In genomic region chr20:48066851-48067250, GRCh38 we compare ENCODE assay signal across 18 cellular contexts.
DNase-seq lines count a peak whose midpoint lies in the region; TF ChIP-seq lines count a peak whose summit lies in the region.
"Had no signal": no experiment of that assay in that cellular context is flagged by ENCODE, and none has a peak within 500 bp of the region (broad histone marks: within the 10 kb centered on the region; RNA-seq: fewer than 3 reads in every experiment).

No MANE protein-coding gene starts in this region.

- H3K9me2 ChIP-seq in PC-9 (ENCODE audit: insufficient read depth): no peaks in the 10 kb centered on the region

- no peaks in the 10 kb centered on the region for H3K36me3 ChIP-seq in PC-9 (ENCODE audit: low read depth)
- H3K36me3 ChIP-seq in brain microvascular endothelial cell (replicated peaks): no peaks in the 10 kb centered on the region
- no peaks in the 10 kb centered on the region for H3K36me3 ChIP-seq in osteoblast (ENCODE audit: insufficient read depth, low read length)
- H3K36me3 ChIP-seq: MG63, SJSA1 had no signal

- H3K4me3 ChIP-seq in PC-9 (no peak overlapping the region), brain microvascular endothelial cell (ENCODE audit: low read depth, low read length) (no peak overlapping the region), osteoblast (ENCODE audit: insufficient read depth, low read length) (no peak overlapping the region)
- H3K4me3 ChIP-seq: MG63, SJSA1 had no signal

- intact Hi-C loops in PC-9 (cut with micrococcal nuclease; ENCODE audit: unreplicated experiment): loop anchor here (5.0 kb wide), 2 partner anchors 230 to 555 kb away; no protein-coding TSS in a partner anchor

- H3K4me1 ChIP-seq in PC-9 (replicated peaks; ENCODE audit: insufficient read depth) (peaks cover 34% of the 10 kb centered on the region), osteoblast (ENCODE audit: insufficient read depth, low read length) (peaks cover 10% of the 10 kb centered on the region)

- H3K9me3 ChIP-seq in PC-9 (ENCODE audit: insufficient read depth, low read depth) (no peaks in the 10 kb centered on the region; the same call in 1 of the 2 replicates), osteoblast (ENCODE audit: low read depth, low read length) (no peaks in the 10 kb centered on the region)
- H3K9me3 ChIP-seq: SJSA1 had no signal

- H3K27me3 ChIP-seq in PC-9 (ENCODE audit: insufficient read depth, low read depth): no peaks in the 10 kb centered on the region
- no peaks in the 10 kb centered on the region for H3K27me3 ChIP-seq in brain microvascular endothelial cell (replicated peaks)
- no peaks in the 10 kb centered on the region for H3K27me3 ChIP-seq in osteoblast (ENCODE audit: insufficient read depth, low read length)
- H3K27me3 ChIP-seq: SJSA1 had no signal

- no peak for TF ChIP-seq CTCF in PC-9 (conservative IDR thresholded peaks at IDR 0.05)
- no peak for TF ChIP-seq CTCF in brain microvascular endothelial cell (IDR thresholded peaks at IDR 0.05; ENCODE audit: low read depth, low read length, missing control alignments)
- TF ChIP-seq CTCF in osteoblast (IDR thresholded peaks at IDR 0.05; ENCODE audit: extremely low read depth, low read depth, low read length): no peak

- no peaks in the 10 kb centered on the region for H4K20me1 ChIP-seq in PC-9 (ENCODE audit: insufficient read depth)
- H4K20me1 ChIP-seq in osteoblast (ENCODE audit: insufficient read depth, low read length): no peaks in the 10 kb centered on the region

- no TSS peak for BruUV-seq in PC-9 (replicated peaks; lab: Mats Ljungman, UMichigan)

- H2AFZ ChIP-seq in PC-9 (no peak overlapping the region), osteoblast (ENCODE audit: low read length) (no peak overlapping the region)

- H3K79me2 ChIP-seq in PC-9 (ENCODE audit: low read depth): no peaks in the 10 kb centered on the region
- no peaks in the 10 kb centered on the region for H3K79me2 ChIP-seq in osteoblast (ENCODE audit: insufficient read depth, low read length)

- in situ Hi-C loops in brain microvascular endothelial cell (cut with HindIII; ENCODE audit: low pct_ligation_motif_present, low sequenced_read_pairs): no loop called here

- H3K27ac ChIP-seq in PC-9 (peak overlapping the region; percentile 85), brain microvascular endothelial cell (peak overlapping the region; percentile 59), osteoblast (ENCODE audit: low read depth, low read length) (no peak overlapping the region)
- H3K27ac ChIP-seq: 22Rv1, SJSA1 had no signal

- no peak overlapping the region for H3K4me2 ChIP-seq in PC-9
- no peak overlapping the region for H3K4me2 ChIP-seq in osteoblast (ENCODE audit: insufficient read depth, low read length)

- peaks cover 28% of the 10 kb centered on the region for H3F3A ChIP-seq in PC-9 (ENCODE audit: insufficient read depth, low read depth)

- CTCF ChIA-PET in PC-9 (lab: Charles Lee): no interaction called here

- peak; percentile 8 for DNase-seq in DMS 273 (lab: John Stamatoyannopoulos, UW; ENCODE audit: unreplicated experiment)
- no peak for DNase-seq in DMS 273 treated with DMSO at 0.1 percent for 48 hours (lab: John Stamatoyannopoulos, UW)
- DNase-seq in PC-9: no peak
- DNase-seq in brain microvascular endothelial cell: no peak
- DNase-seq in osteoblast (ENCODE audit: insufficient read length, low spot score, missing footprints): peak; percentile 79
- no peak for DNase-seq in H4 (ENCODE audit: low spot score)
- DNase-seq in activated CD8-positive, alpha-beta memory T cell treated with anti-CD3 and anti-CD28 coated beads for 24 hours: no peak
- no peak for DNase-seq in OCI-M2 (lab: John Stamatoyannopoulos, UW; ENCODE audit: unreplicated experiment)
- DNase-seq: ACHN, KBM-7, NCI-H2029, NCI-H446 treated with DMSO at 0.1 percent for 48 hours, NCI-H526, NCI-H82, T-cell had no signal

- POLR2A ChIA-PET in PC-9 (lab: Charles Lee; ENCODE audit: unreplicated experiment): no interaction called here

Comparison
In these comparisons a context has a peak if more than half of its experiments do, and no peak if none do; other contexts are left out.
1. DNase-seq: peak in DMS 273 (single experiment) and osteoblast (single experiment); none in DMS 273 treated with DMSO at 0.1 percent for 48 hours (single experiment), PC-9 (0 of 2), brain microvascular endothelial cell (single experiment), H4 (single experiment), activated CD8-positive, alpha-beta memory T cell treated with anti-CD3 and anti-CD28 coated beads for 24 hours (single experiment) and OCI-M2 (single experiment).